ENCODE assay signal across 12 cellular contexts in genomic region chr16:88309905-88310259, GRCh38.
DNase-seq lines count a peak whose midpoint lies in the region; ATAC-seq and TF ChIP-seq lines count a peak whose summit lies in the region.
"Had no signal": no experiment of that assay in that cellular context is flagged by ENCODE, and none has a peak within 500 bp of the region (broad histone marks: within the 10 kb centered on the region; RNA-seq: fewer than 3 reads in every experiment).

No MANE protein-coding gene starts in this region.

- WGBS in endodermal cell (ENCODE audit: insufficient coverage in 1 of 2, insufficient read length in 1 of 2), 2 experiments: 67% methylated on average over 2 to 3 of the region's 3 CpGs
- 28 to 41% (median 34%) methylated on average over 3 of the region's 3 CpGs for WGBS in psoas muscle, 3 donors

- H3K4me3 Mint-ChIP-seq in activated CD4-positive, alpha-beta T cell treated with anti-CD3 and anti-CD28 coated beads for 36 hours: no peak overlapping the region
- no peak overlapping the region for H3K4me3 Mint-ChIP-seq in endodermal cell
- H3K4me3 Mint-ChIP-seq: activated T-cell treated with anti-CD3 and anti-CD28 coated beads, Interleukin-2, amount 50 U/mL, for 24 hours had no signal

- POLR2A ChIA-PET in activated CD4-positive, alpha-beta T cell treated with anti-CD3 and anti-CD28 coated beads for 36 hours (lab: Charles Lee): no interaction called here

- H3K27me3 ChIP-seq in endodermal cell (ENCODE audit: control insufficient read depth, insufficient read depth, low read length, poor library complexity, severe bottlenecking): no peaks in the 10 kb centered on the region
- H3K27me3 ChIP-seq in psoas muscle (ENCODE audit: insufficient read depth in 3 of 3, low read length in 2 of 3): no peaks in the 10 kb centered on the region

- H3K36me3 Mint-ChIP-seq in activated CD4-positive, alpha-beta T cell treated with anti-CD3 and anti-CD28 coated beads for 36 hours (ENCODE audit: low read depth): no peaks in the 10 kb centered on the region
- no peaks in the 10 kb centered on the region for H3K36me3 Mint-ChIP-seq in endodermal cell (ENCODE audit: low read depth)

- intact Hi-C loops in activated CD4-positive, alpha-beta T cell treated with anti-CD3 and anti-CD28 coated beads for 36 hours (cut with DNase I, micrococcal nuclease): no loop called here
- intact Hi-C loops in psoas muscle (cut with DNase I): loop anchor here in 1 of 2 donors (5.0 kb wide), 2 partner anchors 43 to 113 kb away; no protein-coding TSS in a partner anchor

- TF ChIP-seq CTCF in LNCaP clone FGC (IDR thresholded peaks at IDR 0.05; ENCODE audit: control insufficient read depth, extremely low read depth, insufficient read depth) (peak; percentile 40; the same call in 1 of the 2 replicates), endodermal cell (conservative IDR thresholded peaks at IDR 0.05) (peak; percentile 31), psoas muscle (IDR thresholded peaks at IDR 0.05) (peak; percentile 27)

- DNase-seq in activated CD4-positive, alpha-beta T cell treated with anti-CD3 and anti-CD28 coated beads for 36 hours: peak; percentile 29
- no peak for DNase-seq in activated CD4-positive, alpha-beta T cell treated with anti-CD3 and anti-CD28 coated beads for 48 hours
- DNase-seq in LNCaP clone FGC (ENCODE audit: low read depth) (no peak), endodermal cell (no peak), psoas muscle (peak; percentile 5 to 40), medulla oblongata (ENCODE audit: extremely low spot score) (no peak)
- DNase-seq: activated CD4-positive, alpha-beta T cell treated with anti-CD3 and anti-CD28 coated beads for 1 hour; activated T-cell treated with anti-CD3 and anti-CD28 coated beads, Interleukin-2, amount 50 U/mL, for 24 hours; COR-L47 had no signal

- CTCF ChIA-PET in activated CD4-positive, alpha-beta T cell treated with anti-CD3 and anti-CD28 coated beads for 36 hours (lab: Charles Lee): no interaction called here

- no peak overlapping the region for H3K9ac ChIP-seq in endodermal cell (ENCODE audit: extremely low read depth, low read length, poor library complexity, severe bottlenecking)

- H3K4me1 Mint-ChIP-seq in activated CD4-positive, alpha-beta T cell treated with anti-CD3 and anti-CD28 coated beads for 36 hours: no peaks in the 10 kb centered on the region
- no peaks in the 10 kb centered on the region for H3K4me1 Mint-ChIP-seq in endodermal cell

- H3K9me3 Mint-ChIP-seq in activated CD4-positive, alpha-beta T cell treated with anti-CD3 and anti-CD28 coated beads for 36 hours (ENCODE audit: low read depth): peaks cover 14% of the 10 kb centered on the region
- H3K9me3 Mint-ChIP-seq in endodermal cell: peaks cover 39% of the 10 kb centered on the region

- H3K27ac Mint-ChIP-seq in activated CD4-positive, alpha-beta T cell treated with anti-CD3 and anti-CD28 coated beads for 36 hours: no peak overlapping the region
- no peak overlapping the region for H3K27ac Mint-ChIP-seq in endodermal cell
- H3K27ac Mint-ChIP-seq: activated T-cell treated with anti-CD3 and anti-CD28 coated beads, Interleukin-2, amount 50 U/mL, for 24 hours had no signal

- H3K36me3 ChIP-seq in endodermal cell (ENCODE audit: control insufficient read depth, insufficient read depth, low read length) (no peaks in the 10 kb centered on the region), psoas muscle (ENCODE audit: insufficient read depth in 1 of 2, low read depth in 1 of 2) (no peaks in the 10 kb centered on the region)
- H3K36me3 ChIP-seq: thoracic aorta had no signal

- ATAC-seq in activated CD4-positive, alpha-beta T cell treated with anti-CD3 and anti-CD28 coated beads for 36 hours: no peak
- ATAC-seq in psoas muscle (peak; percentile 28 to 61 (median 44)), GM21447 (IDR thresholded peaks at IDR 0.05; ENCODE audit: unreplicated experiment) (no peak), GM21825 (IDR thresholded peaks at IDR 0.05; ENCODE audit: unreplicated experiment) (no peak)

- H3K27me3 Mint-ChIP-seq in activated CD4-positive, alpha-beta T cell treated with anti-CD3 and anti-CD28 coated beads for 36 hours: peaks cover 11% of the 10 kb centered on the region
- H3K27me3 Mint-ChIP-seq in endodermal cell (ENCODE audit: insufficient read depth): peaks cover 5% of the 10 kb centered on the region

- H3K4me1 ChIP-seq in endodermal cell (ENCODE audit: control insufficient read depth, insufficient read depth, low read length) (no peaks in the 10 kb centered on the region), psoas muscle (peaks cover 12% of the 10 kb centered on the region)

- H3K9me3 ChIP-seq in endodermal cell (ENCODE audit: control insufficient read depth, low read length) (peaks cover 10% of the 10 kb centered on the region), psoas muscle (peaks cover 4% of the 10 kb centered on the region)
- H3K9me3 ChIP-seq: thoracic aorta had no signal

- H3K27ac ChIP-seq in endodermal cell (ENCODE audit: low read depth, low read length) (no peak overlapping the region), psoas muscle (no peak overlapping the region)
- H3K27ac ChIP-seq: thoracic aorta had no signal

- H3K4me3 ChIP-seq in LNCaP clone FGC (ENCODE audit: low read depth, low read length) (no peak overlapping the region), endodermal cell (ENCODE audit: low read length) (no peak overlapping the region), psoas muscle (no peak overlapping the region)
- H3K4me3 ChIP-seq: thoracic aorta had no signal

Comparison
In these comparisons a context has a peak if more than half of its experiments do, and no peak if none do; other contexts are left out.
1. DNase-seq: peak in activated CD4-positive, alpha-beta T cell treated with anti-CD3 and anti-CD28 coated beads for 36 hours (single experiment) and psoas muscle (2 of 2); none in activated CD4-positive, alpha-beta T cell treated with anti-CD3 and anti-CD28 coated beads for 48 hours (single experiment), LNCaP clone FGC (single experiment), endodermal cell (single experiment) and medulla oblongata (single experiment).
2. ATAC-seq: peak in psoas muscle (4 of 4); none in activated CD4-positive, alpha-beta T cell treated with anti-CD3 and anti-CD28 coated beads for 36 hours (single experiment), GM21447 (single experiment) and GM21825 (single experiment).
3. Peak in every context shown above with its lines, with median percentiles within 50 percentile points of each other: CTCF ChIP-seq.